In genomic region chr14:77003960-77004710, GRCh38 we compare ENCODE assay signal across 15 cellular contexts. TPM values are rescaled to one million over a fixed set of nuclear protein-coding genes. Genes with fewer than 3 reads are reported as not detected.
DNase-seq lines count a peak whose midpoint lies in the region; FAIRE-seq and TF ChIP-seq lines count a peak whose summit lies in the region.
"Had no signal": no experiment of that assay in that cellular context is flagged by ENCODE, and none has a peak within 500 bp of the region (broad histone marks: within the 10 kb centered on the region; RNA-seq: fewer than 3 reads in every experiment).

No MANE protein-coding gene starts in this region.

- FAIRE-seq in small intestine (lab: Jason Lieb, UNC): no peak

- H3K27me3 ChIP-seq in adipocyte (replicated peaks; ENCODE audit: control insufficient read depth, insufficient read depth, low read length) (no peaks in the 10 kb centered on the region), small intestine (ENCODE audit: control insufficient read depth in 2 of 2, insufficient read depth in 2 of 2, low read length in 2 of 2) (no peaks in the 10 kb centered on the region)
- H3K27me3 ChIP-seq: heart left ventricle, SJSA1 had no signal

- in situ Hi-C loops in GM13977 (cut with MboI; ENCODE audit: low pct_unique_long_range_greater_than_20kb, low sequenced_read_pairs, unreplicated experiment): no loop called here

- no peak overlapping the region for H3K4me3 ChIP-seq in HEK293 (ENCODE audit: low read depth, low read length)
- H3K4me3 ChIP-seq in adipocyte (ENCODE audit: low read length): no peak overlapping the region
- H3K4me3 ChIP-seq in small intestine (ENCODE audit: low read depth in 1 of 2, low read length in 2 of 2): no peak overlapping the region
- H3K4me3 ChIP-seq: heart left ventricle, SJSA1 had no signal

- H3K4me1 ChIP-seq in HEK293 (ENCODE audit: control insufficient read depth, insufficient read depth, low read length) (peaks cover 10% of the 10 kb centered on the region), adipocyte (ENCODE audit: control insufficient read depth, insufficient read depth, low read length) (peaks cover 28% of the 10 kb centered on the region), small intestine (ENCODE audit: control insufficient read depth in 2 of 2, insufficient read depth in 1 of 2, low read depth in 1 of 2, low read length in 1 of 2) (no peaks in the 10 kb centered on the region)
- H3K4me1 ChIP-seq: SJSA1 had no signal

- H3K36me3 ChIP-seq in HEK293 (ENCODE audit: control insufficient read depth in 2 of 2, insufficient read depth in 1 of 2, low read length in 2 of 2): no peaks in the 10 kb centered on the region
- no peaks in the 10 kb centered on the region for H3K36me3 ChIP-seq in adipocyte (ENCODE audit: control insufficient read depth, insufficient read depth, low read length, severe bottlenecking)
- H3K36me3 ChIP-seq in small intestine (ENCODE audit: control insufficient read depth in 2 of 2, insufficient read depth in 2 of 2, low read length in 2 of 2): no peaks in the 10 kb centered on the region
- H3K36me3 ChIP-seq: heart left ventricle, SJSA1 had no signal

- TF ChIP-seq CTCF in HEK293 (tag by site-specific recombination; IDR thresholded peaks at IDR 0.05): no peak
- TF ChIP-seq CTCF in GM13977 (IDR thresholded peaks at IDR 0.05; ENCODE audit: extremely low read depth, insufficient read depth, missing control alignments): no peak

- DNase-seq in adipocyte (ENCODE audit: low read depth) (peak; percentile 5), iris pigment epithelial cell (ENCODE audit: low read depth) (peak; percentile 75), small intestine (peak; percentile 7), AG20443 (ENCODE audit: low spot score) (no peak), GM13977 (ENCODE audit: low spot score) (no peak)
- no peak for DNase-seq in stimulated activated CD4-positive, alpha-beta T cell treated with anti-CD3 and anti-CD28 coated beads, Interleukin-4, amount 100 ng/mL, for 24 hours
- DNase-seq: activated T-cell treated with anti-CD3 and anti-CD28 coated beads for 4 hours; amygdala; COR-L47; effector CD4-positive, alpha-beta T cell; NCI-H1092; NCI-H524 treated with DMSO at 0.1 percent for 48 hours had no signal

- no peak overlapping the region for H3K9ac ChIP-seq in adipocyte (ENCODE audit: low read length)

- H3K9me3 ChIP-seq in HEK293 (ENCODE audit: control insufficient read depth, insufficient read depth, low read depth, low read length) (no peaks in the 10 kb centered on the region), adipocyte (ENCODE audit: control insufficient read depth, low read length) (no peaks in the 10 kb centered on the region), small intestine (ENCODE audit: control insufficient read depth, low read depth) (no peaks in the 10 kb centered on the region)
- H3K9me3 ChIP-seq: heart left ventricle, SJSA1 had no signal

- CTCF ChIA-PET in HEK293 (lab: Yijun Ruan, JAX): interaction anchor here (0.6 to 0.7 kb wide), 4 partner anchors 36 to 129 kb away, joined by 3 to 7 read pairs (median 3); no protein-coding TSS in a partner anchor

- H3K27ac ChIP-seq in HEK293 (ENCODE audit: extremely low read depth, low read depth, low read length) (0 out of 2 replicates have a peak overlapping the region, but pooled peaks have one; percentile 25), small intestine (ENCODE audit: low read depth in 1 of 2, low read length in 1 of 2) (no peak overlapping the region)
- H3K27ac ChIP-seq: heart left ventricle, SJSA1 had no signal

- 46 to 69% (median 57%) methylated on average over 5 of the region's 5 CpGs for WGBS in small intestine, 3 donors

- POLR2A ChIA-PET in HEK293 (lab: Yijun Ruan, JAX): no interaction called here

TF ChIP-seq in HEK293, 187 proteins besides CTCF, POLR2A, EP300 and RAD21:
- 0 out of 2 replicates have a peak, but pooled peaks have one; percentile 9 for TF ChIP-seq ZNF341 (tag by site-specific recombination; IDR thresholded peaks at IDR 0.05; ENCODE audit: low read depth)
- TF ChIP-seq ZNF776 (tag by site-specific recombination; IDR thresholded peaks at IDR 0.05; ENCODE audit: borderline replicate concordance): no peak
TF ChIP-seq in HEK293: peak in this region for 1.

RNA-seq across cellular contexts. Expression of gene IRF2BPL, which starts 24.4 kb away (rescaled TPM):
- 10 to 100 TPM in 1 of 3 donors, 1 to 10 TPM in 2; 2.0 to 14.3 (median 3.2) TPM for polyA plus RNA-seq in small intestine

Comparison
In these comparisons a context has a peak if more than half of its experiments do, and no peak if none do; other contexts are left out.
1. DNase-seq: peak in adipocyte (single experiment), iris pigment epithelial cell (single experiment) and small intestine (single experiment); none in AG20443 (single experiment), stimulated activated CD4-positive, alpha-beta T cell treated with anti-CD3 and anti-CD28 coated beads, Interleukin-4, amount 100 ng/mL, for 24 hours (single experiment) and GM13977 (single experiment).